Comparison of ENCODE assay signal across 19 cellular contexts in genomic region chr20:61178431-61179080, GRCh38.
DNase-seq lines count a peak whose midpoint lies in the region; ATAC-seq, FAIRE-seq and TF ChIP-seq lines count a peak whose summit lies in the region.
"Had no signal": no experiment of that assay in that cellular context is flagged by ENCODE, and none has a peak within 500 bp of the region (broad histone marks: within the 10 kb centered on the region; RNA-seq: fewer than 3 reads in every experiment).

No MANE protein-coding gene starts in this region.

- no peak overlapping the region for H2BK12ac ChIP-seq in trophoblast cell (ENCODE audit: low read length)

- peaks cover 0 to 4% of the 10 kb centered on the region in 2 experiments for H3K4me1 ChIP-seq in trophoblast cell (ENCODE audit: control insufficient read depth in 1 of 2, insufficient read depth in 2 of 2, low read length in 2 of 2)
- H3K4me1 ChIP-seq in HepG2 (ENCODE audit: insufficient read depth, low read length) = no peaks in the 10 kb centered on the region
- H3K4me1 ChIP-seq: BLaER1 had no signal

- H3K4me3 ChIP-seq in trophoblast cell (ENCODE audit: low read depth, low read length) (no peak overlapping the region), HepG2 (replicated peaks in 1 of 3; ENCODE audit: insufficient read depth in 1 of 3, low read depth in 2 of 3, low read length in 3 of 3) (no peak overlapping the region)
- H3K4me3 ChIP-seq: BLaER1 had no signal

- ATAC-seq in HepG2 (no peak), HG03354 (IDR thresholded peaks at IDR 0.05; ENCODE audit: poor library complexity, severe bottlenecking, unreplicated experiment) (no peak)

- CTCF ChIA-PET in HepG2 (lab: Yijun Ruan, JAX; ENCODE audit: low intra/inter-chr PET ratio, low total read pairs) = no interaction called here

- H4K12ac ChIP-seq in trophoblast cell (ENCODE audit: low read depth, low read length) = no peak overlapping the region

- POLR2A ChIA-PET in HepG2 (lab: Yijun Ruan, JAX) = no interaction called here

- no peak for TF ChIP-seq CTCF in HepG2 (CRISPR knock-in tag; IDR thresholded peaks at IDR 0.05)

- H3K27ac ChIP-seq in trophoblast cell (ENCODE audit: low read depth, low read length) (no peak overlapping the region), HepG2 (ENCODE audit: extremely low read length, insufficient read depth, low read length) (no peak overlapping the region)
- H3K27ac ChIP-seq: BLaER1, KMS-11 had no signal

- H2AK5ac ChIP-seq in trophoblast cell (ENCODE audit: low read length) = no peak overlapping the region

- no TSS peak for BruUV-seq in HepG2 (replicated peaks; lab: Mats Ljungman, UMichigan)

- H3K36me3 ChIP-seq in trophoblast cell (ENCODE audit: control insufficient read depth in 1 of 2, insufficient read depth in 2 of 2, low read length in 2 of 2) (no peaks in the 10 kb centered on the region), HepG2 (replicated peaks in 1 of 2; ENCODE audit: control insufficient read depth in 1 of 2, insufficient read depth in 2 of 2, low read length in 2 of 2) (no peaks in the 10 kb centered on the region)
- H3K36me3 ChIP-seq: BLaER1 had no signal

- H3K79me2 ChIP-seq in trophoblast cell (ENCODE audit: control insufficient read depth, insufficient read depth, low read length, poor library complexity) (no peaks in the 10 kb centered on the region), HepG2 (ENCODE audit: insufficient read depth, low read length) (no peaks in the 10 kb centered on the region)

- no peak for TF ChIP-seq EP300 in HepG2 (IDR thresholded peaks at IDR 0.05; ENCODE audit: low read depth in 2 of 2, low read length in 2 of 2)
- TF ChIP-seq EP300 in HepG2 (CRISPR knock-in tag; IDR thresholded peaks at IDR 0.05; ENCODE audit: borderline replicate concordance) = no peak

- intact Hi-C loops in HepG2 (cut with micrococcal nuclease; ENCODE audit: unreplicated experiment) = no loop called here

- no peaks in the 10 kb centered on the region for H3K9me3 ChIP-seq in trophoblast cell (ENCODE audit: insufficient read depth, low read depth, low read length)
- H3K9me3 ChIP-seq in HepG2 (ENCODE audit: low read length) = peaks cover 24% of the 10 kb centered on the region
- H3K9me3 ChIP-seq: SK-N-SH had no signal

- WGBS in trophoblast cell (ENCODE audit: extremely low coverage, insufficient coverage, insufficient read length) = no CpG with 5 or more reads among the region's 8 CpGs
- WGBS in HepG2 (ENCODE audit: low lambda C conversion rate) = 4% methylated on average over 8 of the region's 8 CpGs

- H4K20me1 ChIP-seq in HepG2 (ENCODE audit: insufficient read depth, low read length) = no peaks in the 10 kb centered on the region
- H4K20me1 ChIP-seq: BLaER1 had no signal

- no peak overlapping the region for H2BK120ac ChIP-seq in trophoblast cell (ENCODE audit: insufficient read depth, low read length, poor library complexity)

- no peak overlapping the region for H3K14ac ChIP-seq in trophoblast cell (ENCODE audit: low read length)

- DNase-seq in ACHN = peak; percentile 17
- DNase-seq in LoVo (ENCODE audit: low spot score) = peak; percentile 28
- DNase-seq in islet precursor cell = peak; percentile 64
- DNase-seq in trophoblast cell = no peak
- no peak for DNase-seq in HepG2 (ENCODE audit: low spot score)
- DNase-seq in activated CD4-positive, alpha-beta T cell treated with anti-CD3 and anti-CD28 coated beads for 4 hours = no peak
- no peak for DNase-seq in NCI-H226
- DNase-seq: CD4-positive, alpha-beta memory T cell; NCI-H1436 treated with DMSO at 0.1 percent for 48 hours; NCI-H2029 treated with DMSO at 0.1 percent for 48 hours; NCI-H2171; NCI-H446 treated with DMSO at 0.1 percent for 48 hours; NCI-H774; SHP77 treated with DMSO at 0.1 percent for 48 hours; SK-N-SH had no signal

- H3K79me1 ChIP-seq in trophoblast cell (ENCODE audit: low read length) = no peaks in the 10 kb centered on the region

- H2BK5ac ChIP-seq in trophoblast cell (ENCODE audit: low read depth, low read length, poor library complexity) = no peak overlapping the region

- peak overlapping the region; percentile 27 for H3K23ac ChIP-seq in trophoblast cell (ENCODE audit: low read length)

- no peak for FAIRE-seq in HepG2 (lab: Jason Lieb, UNC)
- FAIRE-seq: D721Med had no signal

- H3K4ac ChIP-seq in trophoblast cell (ENCODE audit: low read depth, low read length) = no peak overlapping the region

- no peak overlapping the region for H3K18ac ChIP-seq in trophoblast cell (ENCODE audit: low read length)

- H3K27me3 ChIP-seq in trophoblast cell (ENCODE audit: insufficient read depth, low read length) (no peaks in the 10 kb centered on the region), HepG2 (ENCODE audit: control insufficient read depth in 1 of 2, insufficient read depth in 2 of 2, low read length in 2 of 2) (peaks cover 0 to 6% of the 10 kb centered on the region in 2 experiments; a peak in 2 of 5 replicates)
- H3K27me3 ChIP-seq: BLaER1 had no signal

- no peak for TF ChIP-seq POLR2A in HepG2 (IDR thresholded peaks at IDR 0.05; ENCODE audit: insufficient read depth in 1 of 2, low read depth in 2 of 2, low read length in 2 of 2)

- no peak overlapping the region for H3K4me2 ChIP-seq in trophoblast cell (ENCODE audit: low read length)
- no peak overlapping the region for H3K4me2 ChIP-seq in HepG2 (ENCODE audit: low read depth, low read length)
- H3K4me2 ChIP-seq: BLaER1, KMS-11, SK-N-SH had no signal

- TF ChIP-seq RAD21 in HepG2 (CRISPR knock-in tag; IDR thresholded peaks at IDR 0.05) = no peak

- no peak overlapping the region for H2AFZ ChIP-seq in trophoblast cell (ENCODE audit: insufficient read depth, low read length, poor library complexity)
- no peak overlapping the region for H2AFZ ChIP-seq in HepG2 (ENCODE audit: low read length)

- H4K91ac ChIP-seq in trophoblast cell (ENCODE audit: low read depth, low read length) = no peak overlapping the region

- H3K9ac ChIP-seq in trophoblast cell (ENCODE audit: low read length) (no peak overlapping the region), HepG2 (ENCODE audit: insufficient read depth, low read depth, low read length) (no peak overlapping the region)
- H3K9ac ChIP-seq: BLaER1, KMS-11, SK-N-SH had no signal

- in situ Hi-C loops in ACHN (cut with HindIII; ENCODE audit: low pct_ligation_motif_present, low pct_unique_long_range_greater_than_20kb, low sequenced_read_pairs) (no loop called here), HepG2 (cut with HindIII; ENCODE audit: extremely low pct_ligation_motif_present, low pct_unique_long_range_greater_than_20kb) (no loop called here)

- no peak overlapping the region for H4K8ac ChIP-seq in trophoblast cell (ENCODE audit: low read depth, low read length)

TF ChIP-seq in HepG2, 621 proteins besides CTCF, POLR2A, EP300 and RAD21 (continues in another document):
- TF ChIP-seq AHR (CRISPR knock-in tag; IDR thresholded peaks at IDR 0.05) (no peak), IKZF5 (CRISPR knock-in tag; IDR thresholded peaks at IDR 0.05) (no peak), MAFG (CRISPR knock-in tag; IDR thresholded peaks at IDR 0.05) (no peak), ZNF138 (CRISPR knock-in tag; IDR thresholded peaks at IDR 0.05; ENCODE audit: low read depth) (no peak), CBFB (CRISPR knock-in tag; IDR thresholded peaks at IDR 0.05) (no peak), KLF6 (CRISPR knock-in tag; IDR thresholded peaks at IDR 0.05) (no peak), ZNF609 (CRISPR knock-in tag; IDR thresholded peaks at IDR 0.05; ENCODE audit: borderline replicate concordance) (no peak)

Comparison
In these comparisons a context has a peak if more than half of its experiments do, and no peak if none do; other contexts are left out.
1. DNase-seq: peak in ACHN (single experiment), LoVo (single experiment) and islet precursor cell (single experiment); none in trophoblast cell (0 of 2), HepG2 (single experiment), activated CD4-positive, alpha-beta T cell treated with anti-CD3 and anti-CD28 coated beads for 4 hours (0 of 2) and NCI-H226 (single experiment).